In the genomic region with DNA sequence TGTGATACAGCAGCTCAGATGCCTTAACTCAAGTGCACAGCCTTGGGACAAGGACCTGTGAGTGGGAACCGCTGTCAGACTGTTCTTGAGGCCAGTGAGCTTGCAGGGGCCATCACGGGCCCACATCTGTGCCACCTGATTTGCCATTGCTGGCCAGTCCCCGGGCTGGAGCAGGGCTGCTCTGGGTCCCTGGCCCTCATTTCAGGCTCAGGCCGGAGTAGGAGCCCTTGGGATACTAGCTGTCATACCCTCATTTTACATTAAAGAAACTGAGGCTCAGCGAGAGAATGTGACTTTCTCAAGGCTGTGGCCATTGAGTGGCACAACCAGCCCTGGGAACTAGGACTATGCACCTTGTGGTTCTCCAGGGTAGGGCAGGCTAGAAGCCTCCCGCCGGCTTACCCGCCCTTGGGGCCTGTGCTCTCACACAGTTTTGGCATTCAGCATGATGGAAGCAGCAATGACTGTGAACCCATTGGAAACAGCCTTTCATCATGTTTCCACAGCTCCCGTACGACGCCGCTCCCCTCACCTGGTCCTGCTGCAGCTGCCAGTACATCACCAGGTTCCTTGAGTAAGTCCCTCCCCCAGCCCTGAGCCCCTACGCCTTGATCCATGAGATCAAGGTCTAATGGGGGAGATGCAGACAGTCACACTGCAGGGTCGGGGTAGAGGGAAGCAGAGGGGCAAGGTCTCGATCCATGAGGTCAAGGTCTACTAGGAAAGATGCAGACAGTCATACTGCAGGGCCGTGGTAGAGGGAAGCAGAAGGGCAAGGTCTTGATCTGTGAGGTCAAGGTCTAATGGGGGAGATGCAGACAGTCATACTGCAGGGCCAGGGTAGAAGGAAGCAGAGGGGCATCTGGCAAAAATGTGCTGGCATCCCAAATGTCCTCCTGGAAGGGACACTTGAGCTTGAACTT, we compare ENCODE assay signal across 1 cellular context.
TF ChIP-seq lines count a peak whose summit lies in the region.

No MANE protein-coding gene starts in this region.

TF ChIP-seq in SK-N-SH, 30 proteins besides CTCF, POLR2A, EP300 and RAD21:
- TF ChIP-seq RCOR1 (IDR thresholded peaks at IDR 0.05; ENCODE audit: low read length), result no peak
- TF ChIP-seq FOXM1 (IDR thresholded peaks at IDR 0.05; ENCODE audit: low read depth), result no peak
